6 cellular contexts compared by ENCODE assay signal in the genomic region with DNA sequence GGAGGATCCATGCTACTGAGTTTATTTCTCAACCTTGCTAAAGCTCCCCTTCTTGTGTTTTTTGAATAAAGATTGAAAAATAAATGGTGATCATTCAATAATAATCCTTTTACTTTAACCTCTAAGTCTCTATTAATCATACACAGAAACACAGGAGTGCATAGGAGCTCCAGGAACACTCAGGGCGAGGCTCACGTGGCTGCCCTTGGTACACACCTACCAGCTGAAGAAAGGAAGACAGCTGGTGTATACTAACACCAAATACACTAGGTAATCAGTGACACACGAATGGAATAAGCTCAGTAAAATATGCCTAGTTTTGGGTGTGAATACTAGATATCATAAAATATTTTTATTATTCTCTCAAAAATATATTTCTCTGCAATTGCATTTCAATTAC.
"Had no signal": no experiment of that assay in that cellular context is flagged by ENCODE, and none has a peak within 500 bp of the region (broad histone marks: within the 10 kb centered on the region; RNA-seq: fewer than 3 reads in every experiment).

No MANE protein-coding gene starts in this region.

- DNase-seq: H9, HCEC 1CT, KBM-7 had no signal

- H3K27ac ChIP-seq: HL-60 had no signal

- H2AFZ ChIP-seq: GM23338 had no signal

- H3K4me3 ChIP-seq: GM23338 had no signal

- H3K4me2 ChIP-seq: GM23338 had no signal

- ATAC-seq: GM23338, HepG2 had no signal
